28 cellular contexts compared by ENCODE assay signal in genomic region chr15:82911458-82911857, GRCh38.
"Had no signal": no experiment of that assay in that cellular context is flagged by ENCODE, and none has a peak within 500 bp of the region (broad histone marks: within the 10 kb centered on the region; RNA-seq: fewer than 3 reads in every experiment).

No MANE protein-coding gene starts in this region.

- H3K36me3 ChIP-seq: esophagus squamous epithelium, gastroesophageal sphincter, heart left ventricle, left lung, lower lobe of right lung had no signal

- H3K4me3 Mint-ChIP-seq: memory B cell; mesothelial cell of epicardium; naive B cell; naive thymus-derived CD8-positive, alpha-beta T cell had no signal

- H3K27ac Mint-ChIP-seq: memory B cell; mesothelial cell of epicardium; naive B cell; naive thymus-derived CD8-positive, alpha-beta T cell had no signal

- H3K79me2 ChIP-seq: hepatocyte had no signal

- H3K36me3 Mint-ChIP-seq: mesothelial cell of epicardium had no signal

- H3K4me3 ChIP-seq: coronary artery, dorsolateral prefrontal cortex, esophagus squamous epithelium, gastroesophageal sphincter, heart left ventricle, hepatocyte, left lung, lower lobe of right lung, mucosa of descending colon had no signal

- H3K27ac ChIP-seq: coronary artery, dorsolateral prefrontal cortex, epithelial cell of prostate, esophagus squamous epithelium, gastroesophageal sphincter, heart left ventricle, hepatocyte, left lung, lower lobe of right lung had no signal

- DNase-seq: dermis blood vessel endothelial cell; dorsolateral prefrontal cortex; effector CD4-positive, alpha-beta T cell; effector memory CD4-positive, alpha-beta T cell; erythroblast; esophagus squamous epithelium; foreskin fibroblast; heart left ventricle; hypothalamus; left cardiac atrium; left lung; left ventricle myocardium superior; lower lobe of right lung; mucosa of descending colon; naive B cell; naive thymus-derived CD8-positive, alpha-beta T cell had no signal

- H2AFZ ChIP-seq: hepatocyte had no signal

- H3K4me1 Mint-ChIP-seq: memory B cell, mesothelial cell of epicardium, naive B cell had no signal

- H3K27me3 Mint-ChIP-seq: memory B cell, naive B cell had no signal

- H3K4me1 ChIP-seq: esophagus squamous epithelium, gastroesophageal sphincter, left lung, lower lobe of right lung had no signal

- ATAC-seq: esophagus mucosa; gastroesophageal sphincter; heart left ventricle; left cardiac atrium; left lung; left ventricle myocardium superior; lower lobe of right lung; mucosa of descending colon; naive thymus-derived CD8-positive, alpha-beta T cell had no signal

- H3K27me3 ChIP-seq: dorsolateral prefrontal cortex, esophagus squamous epithelium, gastroesophageal sphincter, heart left ventricle, hepatocyte, left lung had no signal

- H3K4me2 ChIP-seq: hepatocyte had no signal

- FAIRE-seq: colon, endometrium, frontal cortex, islet of Langerhans, keratinocyte had no signal
